ENCODE assay signal across 10 cellular contexts in genomic region chr2:31235504-31235902, GRCh38. TPM values are rescaled to one million over a fixed set of nuclear protein-coding genes. Genes with fewer than 3 reads are reported as not detected.
A peak's percentile ranks its signal among the peaks of the same experiment; 100 is the strongest.
DNase-seq lines count a peak whose midpoint lies in the region; ATAC-seq and TF ChIP-seq lines count a peak whose summit lies in the region.
"Had no signal": no experiment of that assay in that cellular context is flagged by ENCODE, and none has a peak within 500 bp of the region (broad histone marks: within the 10 kb centered on the region; RNA-seq: fewer than 3 reads in every experiment).

No MANE protein-coding gene starts in this region.

- POLR2A ChIA-PET in CD4-positive, alpha-beta T cell (lab: Charles Lee), result no interaction called here

- peaks cover 31% of the 10 kb centered on the region for H3K4me1 Mint-ChIP-seq in CD4-positive, alpha-beta T cell (ENCODE audit: low read depth)
- H3K4me1 Mint-ChIP-seq in natural killer cell treated with Interleukin-12 subunit alpha and Interleukin-12 subunit beta and Interleukin-15 and Interleukin-18, amount 100 ng/mL, for 72 hours (ENCODE audit: low read depth in 2 of 2), result peaks cover 17 to 19% of the 10 kb centered on the region in 2 donors

- intact Hi-C loops in CD4-positive, alpha-beta T cell (cut with DNase I, micrococcal nuclease), result loop anchor here in 1 of 2 experiments (10.0 kb wide), 4 partner anchors 531 to 1081 kb away; partner anchors contain the start of genes SLC30A6 and SPAST
- intact Hi-C loops in colonic mucosa (cut with DNase I), result no loop called here

- no peaks in the 10 kb centered on the region for H3K9me3 Mint-ChIP-seq in CD4-positive, alpha-beta T cell
- H3K9me3 Mint-ChIP-seq in natural killer cell treated with Interleukin-12 subunit alpha and Interleukin-12 subunit beta and Interleukin-15 and Interleukin-18, amount 100 ng/mL, for 72 hours, result no peaks in the 10 kb centered on the region
- H3K9me3 Mint-ChIP-seq in activated naive CD4-positive, alpha-beta T cell treated with anti-CD3 and anti-CD28 coated beads, Interleukin-2, amount 50 U/mL, for 72 hours, result no peaks in the 10 kb centered on the region

- TF ChIP-seq CTCF in CD4-positive, alpha-beta T cell (IDR thresholded peaks at IDR 0.05), result no peak
- TF ChIP-seq CTCF in NB4 (IDR thresholded peaks at IDR 0.05; ENCODE audit: low read depth, low read length) (no peak), colonic mucosa (IDR thresholded peaks at IDR 0.05) (no peak)

- CTCF ChIA-PET in CD4-positive, alpha-beta T cell (lab: Charles Lee), result no interaction called here

- no peak for TF ChIP-seq POLR2A in NB4 (IDR thresholded peaks at IDR 0.05; ENCODE audit: extremely low read depth, insufficient read length)

- no peak overlapping the region for H3K27ac ChIP-seq in CD4-positive, alpha-beta T cell (ENCODE audit: low read depth, low read length)
- H3K27ac ChIP-seq in colonic mucosa, result no peak overlapping the region
- H3K27ac ChIP-seq: PC-9 had no signal

- no peaks in the 10 kb centered on the region for H3K36me3 ChIP-seq in colonic mucosa
- H3K36me3 ChIP-seq: adrenal gland had no signal

- no peak overlapping the region for H3K9ac ChIP-seq in colonic mucosa (ENCODE audit: low read depth in 2 of 2, low read length in 2 of 2)

- H3K4me3 Mint-ChIP-seq in CD4-positive, alpha-beta T cell, result peak overlapping the region; percentile 86
- peak overlapping the region; percentile 73 for H3K4me3 Mint-ChIP-seq in natural killer cell treated with Interleukin-12 subunit alpha and Interleukin-12 subunit beta and Interleukin-15 and Interleukin-18, amount 100 ng/mL, for 72 hours

- H3K27ac Mint-ChIP-seq in CD4-positive, alpha-beta T cell, result peak overlapping the region; percentile 78
- H3K27ac Mint-ChIP-seq in natural killer cell treated with Interleukin-12 subunit alpha and Interleukin-12 subunit beta and Interleukin-15 and Interleukin-18, amount 100 ng/mL, for 72 hours, result peak overlapping the region in 1 of 2 donors; percentile 25
- H3K27ac Mint-ChIP-seq in activated naive CD4-positive, alpha-beta T cell treated with anti-CD3 and anti-CD28 coated beads, Interleukin-2, amount 50 U/mL, for 72 hours, result no peak overlapping the region

- no peaks in the 10 kb centered on the region for H3K36me3 Mint-ChIP-seq in CD4-positive, alpha-beta T cell (ENCODE audit: low read depth)
- no peaks in the 10 kb centered on the region for H3K36me3 Mint-ChIP-seq in natural killer cell treated with Interleukin-12 subunit alpha and Interleukin-12 subunit beta and Interleukin-15 and Interleukin-18, amount 100 ng/mL, for 72 hours
- no peaks in the 10 kb centered on the region for H3K36me3 Mint-ChIP-seq in activated naive CD4-positive, alpha-beta T cell treated with anti-CD3 and anti-CD28 coated beads, Interleukin-2, amount 50 U/mL, for 72 hours

- no peaks in the 10 kb centered on the region for H3K4me1 ChIP-seq in colonic mucosa

- H3K4me3 ChIP-seq in NB4 (ENCODE audit: low read depth, low read length) (no peak overlapping the region), colonic mucosa (no peak overlapping the region)
- H3K4me3 ChIP-seq: PC-9 had no signal

- no peaks in the 10 kb centered on the region for H3K27me3 ChIP-seq in CD4-positive, alpha-beta T cell (ENCODE audit: control insufficient read depth, insufficient read depth, low read length)
- no peaks in the 10 kb centered on the region for H3K27me3 ChIP-seq in colonic mucosa
- H3K27me3 ChIP-seq: adrenal gland had no signal

- H3K27me3 Mint-ChIP-seq in CD4-positive, alpha-beta T cell, result no peaks in the 10 kb centered on the region
- peaks cover 0 to 10% of the 10 kb centered on the region in 2 donors for H3K27me3 Mint-ChIP-seq in natural killer cell treated with Interleukin-12 subunit alpha and Interleukin-12 subunit beta and Interleukin-15 and Interleukin-18, amount 100 ng/mL, for 72 hours

- no peak for ATAC-seq in CD4-positive, alpha-beta T cell (ENCODE audit: poor library complexity)
- ATAC-seq in natural killer cell treated with Interleukin-12 subunit alpha and Interleukin-12 subunit beta and Interleukin-15 and Interleukin-18, amount 100 ng/mL, for 72 hours, result no peak
- no peak for ATAC-seq in activated naive CD4-positive, alpha-beta T cell treated with anti-CD3 and anti-CD28 coated beads, Interleukin-2, amount 50 U/mL, for 72 hours

- H3K9me3 ChIP-seq in CD4-positive, alpha-beta T cell (ENCODE audit: control insufficient read depth, low read length), result no peaks in the 10 kb centered on the region
- H3K9me3 ChIP-seq in colonic mucosa, result no peaks in the 10 kb centered on the region
- H3K9me3 ChIP-seq: adrenal gland had no signal

- no peak for DNase-seq in CD4-positive, alpha-beta T cell
- DNase-seq in NB4 (ENCODE audit: low read depth) (peak; percentile 21), colonic mucosa (peak; percentile 16)
- DNase-seq in natural killer cell treated with Interleukin-12 subunit alpha and Interleukin-12 subunit beta and Interleukin-15 and Interleukin-18, amount 100 ng/mL, for 72 hours (ENCODE audit: low spot score), result no peak
- DNase-seq in activated CD4-positive, alpha-beta T cell treated with anti-CD3 and anti-CD28 coated beads, Interleukin-2, amount 50 U/mL, for 48 hours, result no peak
- DNase-seq in activated naive CD4-positive, alpha-beta T cell (lab: John Stamatoyannopoulos, UW), result no peak
- DNase-seq in stimulated activated CD4-positive, alpha-beta T cell treated with anti-CD3 and anti-CD28 coated beads, Interleukin-2, amount 100 ng/mL, for 48 hours, result no peak
- DNase-seq in activated naive CD4-positive, alpha-beta T cell treated with anti-CD3 and anti-CD28 coated beads, Interleukin-2, amount 50 U/mL, for 72 hours (ENCODE audit: low spot score in 2 of 2), result no peak

RNA-seq across cellular contexts. Expression of gene EHD3, which starts 1.6 kb away (rescaled TPM):
- total RNA-seq in CD4-positive, alpha-beta T cell, result 1 to 10 TPM; 1.4 to 1.7 TPM
- total RNA-seq in colonic mucosa, result 1 to 10 TPM; 1.0 to 1.1 TPM
- 1 to 10 TPM; 1.7 to 2.9 TPM for total RNA-seq in natural killer cell treated with Interleukin-12 subunit alpha and Interleukin-12 subunit beta and Interleukin-15 and Interleukin-18, amount 100 ng/mL, for 72 hours
- total RNA-seq in activated naive CD4-positive, alpha-beta T cell treated with anti-CD3 and anti-CD28 coated beads, Interleukin-2, amount 50 U/mL, for 72 hours, result 1 to 10 TPM in 1 of 2 donors, under 1 TPM in 1; 0.48 to 1.9 TPM

RNA-seq across cellular contexts. Expression of gene CAPN14, which starts 18.2 kb away (rescaled TPM):
- total RNA-seq in CD4-positive, alpha-beta T cell, result under 1 TPM; 0.20 to 0.30 TPM
- total RNA-seq in colonic mucosa, result under 1 TPM in 1 of 2 donors, not detected in 1; 0.08 TPM
- total RNA-seq in natural killer cell treated with Interleukin-12 subunit alpha and Interleukin-12 subunit beta and Interleukin-15 and Interleukin-18, amount 100 ng/mL, for 72 hours, result 1 to 10 TPM in 1 of 2 donors, under 1 TPM in 1; 0.43 to 1.2 TPM
- total RNA-seq in activated naive CD4-positive, alpha-beta T cell treated with anti-CD3 and anti-CD28 coated beads, Interleukin-2, amount 50 U/mL, for 72 hours, result 1 to 10 TPM; 1.0 to 1.2 TPM

Comparison
In these comparisons a context has a peak if more than half of its experiments do, and no peak if none do; other contexts are left out.
1. DNase-seq: peak in NB4 (single experiment) and colonic mucosa (single experiment); none in CD4-positive, alpha-beta T cell (0 of 10), natural killer cell treated with Interleukin-12 subunit alpha and Interleukin-12 subunit beta and Interleukin-15 and Interleukin-18, amount 100 ng/mL, for 72 hours (single experiment), activated CD4-positive, alpha-beta T cell treated with anti-CD3 and anti-CD28 coated beads, Interleukin-2, amount 50 U/mL, for 48 hours (0 of 2), activated naive CD4-positive, alpha-beta T cell (0 of 4), stimulated activated CD4-positive, alpha-beta T cell treated with anti-CD3 and anti-CD28 coated beads, Interleukin-2, amount 100 ng/mL, for 48 hours (0 of 2) and activated naive CD4-positive, alpha-beta T cell treated with anti-CD3 and anti-CD28 coated beads, Interleukin-2, amount 50 U/mL, for 72 hours (0 of 2).